ENCODE assay signal across 8 cellular contexts in genomic region chr7:66075590-66076458, GRCh38. TPM values are rescaled to one million over a fixed set of nuclear protein-coding genes. Genes with fewer than 3 reads are reported as not detected.
DNase-seq lines count a peak whose midpoint lies in the region; ATAC-seq and TF ChIP-seq lines count a peak whose summit lies in the region.

Gene ASL (plus strand): TSS chr7:66075819. CDS start chr7:66076082, 263 bp downstream.

- H3K27ac Mint-ChIP-seq in T-cell (peak within 1 kb of the TSS; percentile 63 to 64), type B pancreatic cell (peak within 1 kb of the TSS; percentile 88)

- intact Hi-C loops in cardiac septum (cut with DNase I): no loop called here

- TF ChIP-seq CTCF in GM12875 (IDR thresholded peaks at IDR 0.05; ENCODE audit: borderline replicate concordance, insufficient read depth, low read depth, low read length) (no peak), type B pancreatic cell (conservative IDR thresholded peaks at IDR 0.05) (peak; percentile 20)

- CTCF ChIA-PET in T-cell (lab: Charles Lee): interaction anchor here in 1 of 2 donors (0.6 to 1.3 kb wide), 2 partner anchors 39 to 171 kb away, joined by 3 read pairs; partner anchors contain the start of gene CRCP

- no peaks in the 10 kb centered on the region for H3K9me3 Mint-ChIP-seq in T-cell
- no peaks in the 10 kb centered on the region for H3K9me3 Mint-ChIP-seq in type B pancreatic cell

- peak within 1 kb of the TSS; percentile 79 to 85 (median 80) for H3K4me3 Mint-ChIP-seq in T-cell
- peak within 1 kb of the TSS; percentile 91 for H3K4me3 Mint-ChIP-seq in type B pancreatic cell

- POLR2A ChIA-PET in T-cell (lab: Charles Lee): interaction anchor here (0.6 to 1.6 kb wide), 2 partner anchors 39 to 344 kb away, joined by 5 to 8 read pairs; partner anchors contain the start of gene CRCP (in 1 of the 2)

- DNase-seq in NCI-H1417 (lab: John Stamatoyannopoulos, UW) (peak; percentile 95 to 96 (median 96)), T-cell (peak; percentile 59 to 86 (median 76)), cardiac septum (ENCODE audit: low spot score) (peak; percentile 98), pons (ENCODE audit: low spot score) (peak; percentile 95), type B pancreatic cell (ENCODE audit: extremely low spot score, unreplicated experiment) (peak; percentile 95)

- no peak within 1 kb of the TSS for H3K27ac ChIP-seq in adipose tissue (ENCODE audit: low read depth, low read length)

- 0 to 1% (median 1%) methylated on average over 56 to 67 of the region's 67 CpGs for WGBS in adipose tissue, 3 donors

- H3K4me3 ChIP-seq in GM12875 (ENCODE audit: low read depth, low read length): peak within 1 kb of the TSS; percentile 93

- H3K27me3 Mint-ChIP-seq in T-cell: no peaks in the 10 kb centered on the region
- H3K27me3 Mint-ChIP-seq in type B pancreatic cell: no peaks in the 10 kb centered on the region

- H3K36me3 Mint-ChIP-seq in T-cell (no peaks in the 10 kb centered on the region), type B pancreatic cell (no peaks in the 10 kb centered on the region)

- peaks cover 12 to 18% (median 14%) of the 10 kb centered on the region in 3 donors for H3K4me1 Mint-ChIP-seq in T-cell
- H3K4me1 Mint-ChIP-seq in type B pancreatic cell (ENCODE audit: unreplicated experiment): peaks cover 8% of the 10 kb centered on the region

- peak; percentile 99 for ATAC-seq in HG02678 (IDR thresholded peaks at IDR 0.05; ENCODE audit: unreplicated experiment)
- peak; percentile 97 to 98 (median 98) for ATAC-seq in T-cell (replicated peaks in 1 of 4)

RNA-seq across cellular contexts. Expression of gene ASL, which starts in this region (rescaled TPM):
- total RNA-seq in T-cell: 10 to 100 TPM; 10.3 to 23.0 (median 18.5) TPM
- polyA plus RNA-seq in adipose tissue: 10 to 100 TPM; 28.6 to 38.2 (median 38.1) TPM
- 11.7 TPM for total RNA-seq in cardiac septum
- 35.1 and 35.5 TPM in 2 replicates for total RNA-seq in type B pancreatic cell (ENCODE audit: low replicate concordance)
